In the genomic region with DNA sequence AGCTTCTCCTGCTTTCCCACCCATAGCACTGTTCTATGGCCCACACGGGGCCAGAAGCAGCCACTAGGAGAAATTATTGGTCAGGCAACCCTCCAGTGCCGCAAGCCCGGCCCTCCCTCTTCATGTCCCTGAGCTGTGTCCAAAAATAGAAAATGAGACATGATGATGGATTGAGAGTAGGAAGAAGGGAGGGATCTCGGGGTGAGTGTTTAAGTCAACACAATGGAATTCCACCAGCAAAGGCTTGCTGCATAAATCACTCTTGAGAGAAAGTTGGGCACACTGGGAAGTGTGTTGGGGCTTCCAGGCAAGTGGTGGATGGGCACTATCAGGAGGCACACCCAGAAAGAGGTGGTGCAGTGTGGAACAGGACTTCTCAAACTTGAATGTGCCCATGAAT, we compare ENCODE assay signal across 10 cellular contexts.
A peak's percentile ranks its signal among the peaks of the same experiment; 100 is the strongest.
DNase-seq lines count a peak whose midpoint lies in the region; ATAC-seq and TF ChIP-seq lines count a peak whose summit lies in the region.
"Had no signal": no experiment of that assay in that cellular context is flagged by ENCODE, and none has a peak within 500 bp of the region (broad histone marks: within the 10 kb centered on the region; RNA-seq: fewer than 3 reads in every experiment).

No MANE protein-coding gene starts in this region.

- no peaks in the 10 kb centered on the region; the same call in 1 of the 2 replicates for H3K4me1 ChIP-seq in HEK293 (ENCODE audit: control insufficient read depth, insufficient read depth, low read length)

- H3K36me3 ChIP-seq in HEK293 (ENCODE audit: control insufficient read depth in 2 of 2, insufficient read depth in 1 of 2, low read length in 2 of 2) = no peaks in the 10 kb centered on the region

- ATAC-seq in left cardiac atrium (peak; percentile 97 to 98), GM21723 (IDR thresholded peaks at IDR 0.05; ENCODE audit: unreplicated experiment) (no peak)

- H3K27ac ChIP-seq in HEK293 (ENCODE audit: extremely low read depth, low read depth, low read length) = no peak overlapping the region

- no peak for TF ChIP-seq CTCF in HEK293 (tag by site-specific recombination; IDR thresholded peaks at IDR 0.05)

- DNase-seq in amniotic stem cell (lab: John Stamatoyannopoulos, UW) = peak; percentile 94
- DNase-seq in left cardiac atrium = peak; percentile 21
- DNase-seq in smooth muscle cell of the brain vasculature (ENCODE audit: low read depth, low spot score) = peak; percentile 66
- no peak for DNase-seq in superior temporal gyrus (ENCODE audit: extremely low spot score)
- DNase-seq in Ammon's horn (ENCODE audit: low spot score) = no peak
- no peak for DNase-seq in AML-193 (lab: John Stamatoyannopoulos, UW)
- DNase-seq: H9, KG1 had no signal

- no peaks in the 10 kb centered on the region for H3K9me3 ChIP-seq in HEK293 (ENCODE audit: control insufficient read depth, insufficient read depth, low read depth, low read length)

- intact Hi-C loops in left cardiac atrium (cut with DNase I) = no loop called here

- H3K4me3 ChIP-seq in HEK293 (ENCODE audit: low read depth, low read length) = no peak overlapping the region

- CTCF ChIA-PET in HEK293 (lab: Yijun Ruan, JAX) = interaction anchor here (0.7 to 2.2 kb wide), 12 partner anchors 9 to 727 kb away, joined by 3 to 16 read pairs (median 5); no protein-coding TSS in a partner anchor

- POLR2A ChIA-PET in HEK293 (lab: Yijun Ruan, JAX) = interaction anchor here (0.6 to 1.1 kb wide), 2 partner anchors 51 to 266 kb away, joined by 3 to 4 read pairs; a partner anchor contains a TSS

TF ChIP-seq in HEK293, 187 proteins besides CTCF, POLR2A, EP300 and RAD21 (continues in another document):
- TF ChIP-seq ZNF248 (tag by site-specific recombination; IDR thresholded peaks at IDR 0.05) = no peak
- no peak for TF ChIP-seq EGR2 (tag by site-specific recombination; IDR thresholded peaks at IDR 0.05; ENCODE audit: low read depth)
- TF ChIP-seq KLF8 (tag by site-specific recombination; IDR thresholded peaks at IDR 0.05) = 0 out of 2 replicates have a peak, but pooled peaks have one; percentile 24
- TF ChIP-seq WT1 (tag by site-specific recombination; IDR thresholded peaks at IDR 0.05) = peak; percentile 90
- TF ChIP-seq, protein P1, sequence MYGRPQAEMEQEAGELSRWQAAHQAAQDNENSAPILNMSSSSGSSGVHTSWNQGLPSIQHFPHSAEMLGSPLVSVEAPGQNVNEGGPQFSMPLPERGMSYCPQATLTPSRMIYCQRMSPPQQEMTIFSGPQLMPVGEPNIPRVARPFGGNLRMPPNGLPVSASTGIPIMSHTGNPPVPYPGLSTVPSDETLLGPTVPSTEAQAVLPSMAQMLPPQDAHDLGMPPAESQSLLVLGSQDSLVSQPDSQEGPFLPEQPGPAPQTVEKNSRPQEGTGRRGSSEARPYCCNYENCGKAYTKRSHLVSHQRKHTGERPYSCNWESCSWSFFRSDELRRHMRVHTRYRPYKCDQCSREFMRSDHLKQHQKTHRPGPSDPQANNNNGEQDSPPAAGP (tag by site-specific recombination; IDR thresholded peaks at IDR 0.05) = peak; percentile 90
- no peak for TF ChIP-seq ZBTB17 (tag by site-specific recombination; IDR thresholded peaks at IDR 0.05)
- no peak for TF ChIP-seq ZNF311 (tag by site-specific recombination; IDR thresholded peaks at IDR 0.05; ENCODE audit: borderline replicate concordance)
- TF ChIP-seq ZXDB (tag by site-specific recombination; IDR thresholded peaks at IDR 0.05) = 0 out of 2 replicates have a peak, but pooled peaks have one; percentile 41
- TF ChIP-seq ZFP37 (tag by site-specific recombination; IDR thresholded peaks at IDR 0.05) = 0 out of 2 replicates have a peak, but pooled peaks have one; percentile 41
- TF ChIP-seq, protein P2, sequence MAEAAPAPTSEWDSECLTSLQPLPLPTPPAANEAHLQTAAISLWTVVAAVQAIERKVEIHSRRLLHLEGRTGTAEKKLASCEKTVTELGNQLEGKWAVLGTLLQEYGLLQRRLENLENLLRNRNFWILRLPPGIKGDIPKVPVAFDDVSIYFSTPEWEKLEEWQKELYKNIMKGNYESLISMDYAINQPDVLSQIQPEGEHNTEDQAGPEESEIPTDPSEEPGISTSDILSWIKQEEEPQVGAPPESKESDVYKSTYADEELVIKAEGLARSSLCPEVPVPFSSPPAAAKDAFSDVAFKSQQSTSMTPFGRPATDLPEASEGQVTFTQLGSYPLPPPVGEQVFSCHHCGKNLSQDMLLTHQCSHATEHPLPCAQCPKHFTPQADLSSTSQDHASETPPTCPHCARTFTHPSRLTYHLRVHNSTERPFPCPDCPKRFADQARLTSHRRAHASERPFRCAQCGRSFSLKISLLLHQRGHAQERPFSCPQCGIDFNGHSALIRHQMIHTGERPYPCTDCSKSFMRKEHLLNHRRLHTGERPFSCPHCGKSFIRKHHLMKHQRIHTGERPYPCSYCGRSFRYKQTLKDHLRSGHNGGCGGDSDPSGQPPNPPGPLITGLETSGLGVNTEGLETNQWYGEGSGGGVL (tag by site-specific recombination; IDR thresholded peaks at IDR 0.05) = 0 out of 2 replicates have a peak, but pooled peaks have one; percentile 9
- 0 out of 2 replicates have a peak, but pooled peaks have one; percentile 25 for TF ChIP-seq ZEB2 (tag by site-specific recombination; IDR thresholded peaks at IDR 0.05)
- TF ChIP-seq ZNF585B (tag by site-specific recombination; IDR thresholded peaks at IDR 0.05) = no peak
- no peak for TF ChIP-seq RBAK (tag by site-specific recombination; IDR thresholded peaks at IDR 0.05)
- TF ChIP-seq ZBTB8A (tag by site-specific recombination; IDR thresholded peaks at IDR 0.05) = peak; percentile 55
- peak; percentile 40 for TF ChIP-seq SP2 (tag by site-specific recombination; IDR thresholded peaks at IDR 0.05)
- TF ChIP-seq, protein P3, sequence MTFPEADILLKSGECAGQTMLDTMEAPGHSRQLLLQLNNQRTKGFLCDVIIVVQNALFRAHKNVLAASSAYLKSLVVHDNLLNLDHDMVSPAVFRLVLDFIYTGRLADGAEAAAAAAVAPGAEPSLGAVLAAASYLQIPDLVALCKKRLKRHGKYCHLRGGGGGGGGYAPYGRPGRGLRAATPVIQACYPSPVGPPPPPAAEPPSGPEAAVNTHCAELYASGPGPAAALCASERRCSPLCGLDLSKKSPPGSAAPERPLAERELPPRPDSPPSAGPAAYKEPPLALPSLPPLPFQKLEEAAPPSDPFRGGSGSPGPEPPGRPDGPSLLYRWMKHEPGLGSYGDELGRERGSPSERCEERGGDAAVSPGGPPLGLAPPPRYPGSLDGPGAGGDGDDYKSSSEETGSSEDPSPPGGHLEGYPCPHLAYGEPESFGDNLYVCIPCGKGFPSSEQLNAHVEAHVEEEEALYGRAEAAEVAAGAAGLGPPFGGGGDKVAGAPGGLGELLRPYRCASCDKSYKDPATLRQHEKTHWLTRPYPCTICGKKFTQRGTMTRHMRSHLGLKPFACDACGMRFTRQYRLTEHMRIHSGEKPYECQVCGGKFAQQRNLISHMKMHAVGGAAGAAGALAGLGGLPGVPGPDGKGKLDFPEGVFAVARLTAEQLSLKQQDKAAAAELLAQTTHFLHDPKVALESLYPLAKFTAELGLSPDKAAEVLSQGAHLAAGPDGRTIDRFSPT (tag by site-specific recombination; IDR thresholded peaks at IDR 0.05) = peak; percentile 73
- TF ChIP-seq ZNF132 (tag by site-specific recombination; IDR thresholded peaks at IDR 0.05; ENCODE audit: borderline replicate concordance) = no peak
- TF ChIP-seq ZBTB20 (tag by site-specific recombination; IDR thresholded peaks at IDR 0.05) = no peak
- TF ChIP-seq, protein P4, sequence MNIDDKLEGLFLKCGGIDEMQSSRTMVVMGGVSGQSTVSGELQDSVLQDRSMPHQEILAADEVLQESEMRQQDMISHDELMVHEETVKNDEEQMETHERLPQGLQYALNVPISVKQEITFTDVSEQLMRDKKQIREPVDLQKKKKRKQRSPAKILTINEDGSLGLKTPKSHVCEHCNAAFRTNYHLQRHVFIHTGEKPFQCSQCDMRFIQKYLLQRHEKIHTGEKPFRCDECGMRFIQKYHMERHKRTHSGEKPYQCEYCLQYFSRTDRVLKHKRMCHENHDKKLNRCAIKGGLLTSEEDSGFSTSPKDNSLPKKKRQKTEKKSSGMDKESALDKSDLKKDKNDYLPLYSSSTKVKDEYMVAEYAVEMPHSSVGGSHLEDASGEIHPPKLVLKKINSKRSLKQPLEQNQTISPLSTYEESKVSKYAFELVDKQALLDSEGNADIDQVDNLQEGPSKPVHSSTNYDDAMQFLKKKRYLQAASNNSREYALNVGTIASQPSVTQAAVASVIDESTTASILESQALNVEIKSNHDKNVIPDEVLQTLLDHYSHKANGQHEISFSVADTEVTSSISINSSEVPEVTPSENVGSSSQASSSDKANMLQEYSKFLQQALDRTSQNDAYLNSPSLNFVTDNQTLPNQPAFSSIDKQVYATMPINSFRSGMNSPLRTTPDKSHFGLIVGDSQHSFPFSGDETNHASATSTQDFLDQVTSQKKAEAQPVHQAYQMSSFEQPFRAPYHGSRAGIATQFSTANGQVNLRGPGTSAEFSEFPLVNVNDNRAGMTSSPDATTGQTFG (tag by site-specific recombination; IDR thresholded peaks at IDR 0.05; ENCODE audit: borderline replicate concordance) = no peak
- peak; percentile 36; the same call in 1 of the 2 replicates for TF ChIP-seq ZNF629 (tag by site-specific recombination; IDR thresholded peaks at IDR 0.05)
- no peak for TF ChIP-seq ZNF558 (tag by site-specific recombination; IDR thresholded peaks at IDR 0.05)
- no peak for TF ChIP-seq ZNF501 (tag by site-specific recombination; IDR thresholded peaks at IDR 0.05)
- TF ChIP-seq GLIS1 (tag by site-specific recombination; IDR thresholded peaks at IDR 0.05) = peak; percentile 62; the same call in 1 of the 2 replicates
- peak; percentile 62 for TF ChIP-seq SP7 (tag by site-specific recombination; IDR thresholded peaks at IDR 0.05)
- 0 out of 2 replicates have a peak, but pooled peaks have one; percentile 75 for TF ChIP-seq MEIS1 (CRISPR knock-in tag; IDR thresholded peaks at IDR 0.05; ENCODE audit: borderline replicate concordance)
- TF ChIP-seq ZNF48 (tag by site-specific recombination; IDR thresholded peaks at IDR 0.05) = no peak

Comparison
In these comparisons a context has a peak if more than half of its experiments do, and no peak if none do; other contexts are left out.
1. DNase-seq: peak in amniotic stem cell (single experiment), left cardiac atrium (single experiment) and smooth muscle cell of the brain vasculature (single experiment); none in superior temporal gyrus (single experiment), Ammon's horn (single experiment) and AML-193 (0 of 2).